ENCODE assay signal across 2 cellular contexts in genomic region chr2:131321344-131321743, GRCh38. TPM values are rescaled to one million over a fixed set of nuclear protein-coding genes. Genes with fewer than 3 reads are reported as not detected.
"Had no signal": no experiment of that assay in that cellular context is flagged by ENCODE, and none has a peak within 500 bp of the region (broad histone marks: within the 10 kb centered on the region; RNA-seq: fewer than 3 reads in every experiment).

No MANE protein-coding gene starts in this region.

RNA-seq across cellular contexts. Expression of gene RAB6D, which starts 42.6 kb away (rescaled TPM):
- total RNA-seq: G401, GM12878 had no signal
